Comparison of ENCODE assay signal across 21 cellular contexts in genomic region chr22:37391702-37392101, GRCh38.
"Had no signal": no experiment of that assay in that cellular context is flagged by ENCODE, and none has a peak within 500 bp of the region (broad histone marks: within the 10 kb centered on the region; RNA-seq: fewer than 3 reads in every experiment).

No MANE protein-coding gene starts in this region.

- H3K9ac ChIP-seq: SK-N-SH had no signal

- H3K27ac ChIP-seq: HL-60 had no signal

- H3K9me3 ChIP-seq: SK-N-SH had no signal

- DNase-seq: KBM-7, MV-4-11, NCI-H1092, NCI-H1105 treated with DMSO at 0.1 percent for 48 hours, NCI-H1417 treated with DMSO at 0.1 percent for 48 hours, NCI-H146, NCI-H1694 treated with DMSO at 0.1 percent for 48 hours, NCI-H1930, NCI-H2081, NCI-H2107, NCI-H2227 treated with DMSO at 0.1 percent for 48 hours, NCI-H446, NCI-H510A, NCI-H524 treated with DMSO at 0.1 percent for 48 hours, NCI-H69, NCI-H774, Right ventricle myocardium superior, RPMI8226, SK-N-SH, SW 1271 had no signal

- H3K4me2 ChIP-seq: SK-N-SH had no signal
